Comparison of ENCODE assay signal across 1 cellular context in genomic region chr21:37986751-37987399, GRCh38.
A peak's percentile ranks its signal among the peaks of the same experiment; 100 is the strongest.
TF ChIP-seq lines count a peak whose summit lies in the region.

No MANE protein-coding gene starts in this region.

TF ChIP-seq in HEK293, 187 proteins besides CTCF, POLR2A, EP300 and RAD21 (continued from another document and continues in another):
- TF ChIP-seq, protein P1, sequence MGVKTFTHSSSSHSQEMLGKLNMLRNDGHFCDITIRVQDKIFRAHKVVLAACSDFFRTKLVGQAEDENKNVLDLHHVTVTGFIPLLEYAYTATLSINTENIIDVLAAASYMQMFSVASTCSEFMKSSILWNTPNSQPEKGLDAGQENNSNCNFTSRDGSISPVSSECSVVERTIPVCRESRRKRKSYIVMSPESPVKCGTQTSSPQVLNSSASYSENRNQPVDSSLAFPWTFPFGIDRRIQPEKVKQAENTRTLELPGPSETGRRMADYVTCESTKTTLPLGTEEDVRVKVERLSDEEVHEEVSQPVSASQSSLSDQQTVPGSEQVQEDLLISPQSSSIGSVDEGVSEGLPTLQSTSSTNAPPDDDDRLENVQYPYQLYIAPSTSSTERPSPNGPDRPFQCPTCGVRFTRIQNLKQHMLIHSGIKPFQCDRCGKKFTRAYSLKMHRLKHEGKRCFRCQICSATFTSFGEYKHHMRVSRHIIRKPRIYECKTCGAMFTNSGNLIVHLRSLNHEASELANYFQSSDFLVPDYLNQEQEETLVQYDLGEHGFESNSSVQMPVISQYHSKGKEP (tag by site-specific recombination; IDR thresholded peaks at IDR 0.05): no peak
- TF ChIP-seq KLF7 (tag by site-specific recombination; IDR thresholded peaks at IDR 0.05; ENCODE audit: borderline replicate concordance) (no peak), KLF10 (tag by site-specific recombination; IDR thresholded peaks at IDR 0.05) (peak; percentile 54; the same call in 1 of the 2 replicates), OSR2 (tag by site-specific recombination; IDR thresholded peaks at IDR 0.05) (peak; percentile 99), ATF2 (tag by site-specific recombination; IDR thresholded peaks at IDR 0.05; ENCODE audit: low read depth) (no peak), OVOL3 (tag by site-specific recombination; IDR thresholded peaks at IDR 0.05) (peak; percentile 82), PRDM10 (tag by site-specific recombination; IDR thresholded peaks at IDR 0.05) (peak; percentile 64), ZNF544 (tag by site-specific recombination; IDR thresholded peaks at IDR 0.05) (no peak), KLF8 (tag by site-specific recombination; IDR thresholded peaks at IDR 0.05) (peak; percentile 42; the same call in 1 of the 2 replicates), ZNF214 (tag by site-specific recombination; IDR thresholded peaks at IDR 0.05; ENCODE audit: borderline replicate concordance) (no peak), ZNF433 (tag by site-specific recombination; IDR thresholded peaks at IDR 0.05; ENCODE audit: low read depth) (no peak), SP7 (tag by site-specific recombination; IDR thresholded peaks at IDR 0.05) (peak; percentile 89), ZBTB17 (tag by site-specific recombination; IDR thresholded peaks at IDR 0.05) (peak; percentile 51; the same call in 1 of the 2 replicates), ZNF398 (tag by site-specific recombination; IDR thresholded peaks at IDR 0.05) (0 out of 2 replicates have a peak, but pooled peaks have one; percentile 43), ZXDB (tag by site-specific recombination; IDR thresholded peaks at IDR 0.05) (no peak), ZNF26 (tag by site-specific recombination; IDR thresholded peaks at IDR 0.05) (no peak), ZNF571 (tag by site-specific recombination; IDR thresholded peaks at IDR 0.05) (no peak), ZNF596 (tag by site-specific recombination; IDR thresholded peaks at IDR 0.05) (no peak), ZNF175 (tag by site-specific recombination; IDR thresholded peaks at IDR 0.05) (no peak), MEIS1 (CRISPR knock-in tag; IDR thresholded peaks at IDR 0.05; ENCODE audit: borderline replicate concordance) (no peak), ZNF629 (tag by site-specific recombination; IDR thresholded peaks at IDR 0.05) (no peak), ZNF146 (tag by site-specific recombination; IDR thresholded peaks at IDR 0.05) (no peak), GLIS1 (tag by site-specific recombination; IDR thresholded peaks at IDR 0.05) (peak; percentile 50), TRIM28 (IDR thresholded peaks at IDR 0.05; ENCODE audit: borderline replicate concordance, low read length) (no peak), EGR2 (tag by site-specific recombination; IDR thresholded peaks at IDR 0.05; ENCODE audit: low read depth) (no peak), ZNF624 (tag by site-specific recombination; IDR thresholded peaks at IDR 0.05) (no peak), ZNF138 (tag by site-specific recombination; IDR thresholded peaks at IDR 0.05; ENCODE audit: borderline replicate concordance) (no peak), GLI2 (tag by site-specific recombination; IDR thresholded peaks at IDR 0.05; ENCODE audit: borderline replicate concordance, low read depth) (0 out of 2 replicates have a peak, but pooled peaks have one; percentile 29), ZNF302 (tag by site-specific recombination; IDR thresholded peaks at IDR 0.05; ENCODE audit: low read depth) (0 out of 2 replicates have a peak, but pooled peaks have one; percentile 15), HOXD13 (CRISPR knock-in tag; IDR thresholded peaks at IDR 0.05; ENCODE audit: borderline replicate concordance) (peak; percentile 69; the same call in 1 of the 2 replicates), ZNF48 (tag by site-specific recombination; IDR thresholded peaks at IDR 0.05) (no peak), ZNF423 (tag by site-specific recombination; IDR thresholded peaks at IDR 0.05) (peak; percentile 26; the same call in 1 of the 2 replicates), ZNF610 (tag by site-specific recombination; IDR thresholded peaks at IDR 0.05; ENCODE audit: borderline replicate concordance) (peak; percentile 41; the same call in 1 of the 2 replicates), ZBTB21 (tag by site-specific recombination; IDR thresholded peaks at IDR 0.05) (peak; percentile 34; the same call in 1 of the 2 replicates), SCRT2 (tag by site-specific recombination; IDR thresholded peaks at IDR 0.05) (no peak), ZSCAN5A (tag by site-specific recombination; IDR thresholded peaks at IDR 0.05) (no peak), BCL11A (tag by site-specific recombination; IDR thresholded peaks at IDR 0.05; ENCODE audit: low read depth) (peak; percentile 63; the same call in 1 of the 2 replicates), ZNF549 (tag by site-specific recombination; IDR thresholded peaks at IDR 0.05) (no peak), ZNF600 (tag by site-specific recombination; IDR thresholded peaks at IDR 0.05) (no peak), ZNF184 (tag by site-specific recombination; IDR thresholded peaks at IDR 0.05) (no peak), ZSCAN30 (tag by site-specific recombination; IDR thresholded peaks at IDR 0.05) (0 out of 2 replicates have a peak, but pooled peaks have one; percentile 4), ZNF623 (tag by site-specific recombination; IDR thresholded peaks at IDR 0.05) (no peak), ZNF341 (tag by site-specific recombination; IDR thresholded peaks at IDR 0.05; ENCODE audit: low read depth) (peak; percentile 19; the same call in 1 of the 2 replicates), ZNF335 (tag by site-specific recombination; conservative IDR thresholded peaks at IDR 0.05) (peak; percentile 52), ZNF558 (tag by site-specific recombination; IDR thresholded peaks at IDR 0.05) (no peak), ZNF510 (tag by site-specific recombination; IDR thresholded peaks at IDR 0.05; ENCODE audit: insufficient replicate concordance) (peak; percentile 4)
- TF ChIP-seq, protein P2, sequence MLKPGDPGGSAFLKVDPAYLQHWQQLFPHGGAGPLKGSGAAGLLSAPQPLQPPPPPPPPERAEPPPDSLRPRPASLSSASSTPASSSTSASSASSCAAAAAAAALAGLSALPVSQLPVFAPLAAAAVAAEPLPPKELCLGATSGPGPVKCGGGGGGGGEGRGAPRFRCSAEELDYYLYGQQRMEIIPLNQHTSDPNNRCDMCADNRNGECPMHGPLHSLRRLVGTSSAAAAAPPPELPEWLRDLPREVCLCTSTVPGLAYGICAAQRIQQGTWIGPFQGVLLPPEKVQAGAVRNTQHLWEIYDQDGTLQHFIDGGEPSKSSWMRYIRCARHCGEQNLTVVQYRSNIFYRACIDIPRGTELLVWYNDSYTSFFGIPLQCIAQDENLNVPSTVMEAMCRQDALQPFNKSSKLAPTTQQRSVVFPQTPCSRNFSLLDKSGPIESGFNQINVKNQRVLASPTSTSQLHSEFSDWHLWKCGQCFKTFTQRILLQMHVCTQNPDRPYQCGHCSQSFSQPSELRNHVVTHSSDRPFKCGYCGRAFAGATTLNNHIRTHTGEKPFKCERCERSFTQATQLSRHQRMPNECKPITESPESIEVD (tag by site-specific recombination; IDR thresholded peaks at IDR 0.05): peak; percentile 68
- TF ChIP-seq, protein P3, sequence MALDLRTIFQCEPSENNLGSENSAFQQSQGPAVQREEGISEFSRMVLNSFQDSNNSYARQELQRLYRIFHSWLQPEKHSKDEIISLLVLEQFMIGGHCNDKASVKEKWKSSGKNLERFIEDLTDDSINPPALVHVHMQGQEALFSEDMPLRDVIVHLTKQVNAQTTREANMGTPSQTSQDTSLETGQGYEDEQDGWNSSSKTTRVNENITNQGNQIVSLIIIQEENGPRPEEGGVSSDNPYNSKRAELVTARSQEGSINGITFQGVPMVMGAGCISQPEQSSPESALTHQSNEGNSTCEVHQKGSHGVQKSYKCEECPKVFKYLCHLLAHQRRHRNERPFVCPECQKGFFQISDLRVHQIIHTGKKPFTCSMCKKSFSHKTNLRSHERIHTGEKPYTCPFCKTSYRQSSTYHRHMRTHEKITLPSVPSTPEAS (tag by site-specific recombination; IDR thresholded peaks at IDR 0.05): no peak
- TF ChIP-seq, protein P4, sequence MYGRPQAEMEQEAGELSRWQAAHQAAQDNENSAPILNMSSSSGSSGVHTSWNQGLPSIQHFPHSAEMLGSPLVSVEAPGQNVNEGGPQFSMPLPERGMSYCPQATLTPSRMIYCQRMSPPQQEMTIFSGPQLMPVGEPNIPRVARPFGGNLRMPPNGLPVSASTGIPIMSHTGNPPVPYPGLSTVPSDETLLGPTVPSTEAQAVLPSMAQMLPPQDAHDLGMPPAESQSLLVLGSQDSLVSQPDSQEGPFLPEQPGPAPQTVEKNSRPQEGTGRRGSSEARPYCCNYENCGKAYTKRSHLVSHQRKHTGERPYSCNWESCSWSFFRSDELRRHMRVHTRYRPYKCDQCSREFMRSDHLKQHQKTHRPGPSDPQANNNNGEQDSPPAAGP (tag by site-specific recombination; IDR thresholded peaks at IDR 0.05): peak; percentile 28; the same call in 1 of the 2 replicates
- TF ChIP-seq, protein P5, sequence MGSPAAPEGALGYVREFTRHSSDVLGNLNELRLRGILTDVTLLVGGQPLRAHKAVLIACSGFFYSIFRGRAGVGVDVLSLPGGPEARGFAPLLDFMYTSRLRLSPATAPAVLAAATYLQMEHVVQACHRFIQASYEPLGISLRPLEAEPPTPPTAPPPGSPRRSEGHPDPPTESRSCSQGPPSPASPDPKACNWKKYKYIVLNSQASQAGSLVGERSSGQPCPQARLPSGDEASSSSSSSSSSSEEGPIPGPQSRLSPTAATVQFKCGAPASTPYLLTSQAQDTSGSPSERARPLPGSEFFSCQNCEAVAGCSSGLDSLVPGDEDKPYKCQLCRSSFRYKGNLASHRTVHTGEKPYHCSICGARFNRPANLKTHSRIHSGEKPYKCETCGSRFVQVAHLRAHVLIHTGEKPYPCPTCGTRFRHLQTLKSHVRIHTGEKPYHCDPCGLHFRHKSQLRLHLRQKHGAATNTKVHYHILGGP (tag by site-specific recombination; IDR thresholded peaks at IDR 0.05): no peak
